Comparison of ENCODE assay signal across 9 cellular contexts in the genomic region with DNA sequence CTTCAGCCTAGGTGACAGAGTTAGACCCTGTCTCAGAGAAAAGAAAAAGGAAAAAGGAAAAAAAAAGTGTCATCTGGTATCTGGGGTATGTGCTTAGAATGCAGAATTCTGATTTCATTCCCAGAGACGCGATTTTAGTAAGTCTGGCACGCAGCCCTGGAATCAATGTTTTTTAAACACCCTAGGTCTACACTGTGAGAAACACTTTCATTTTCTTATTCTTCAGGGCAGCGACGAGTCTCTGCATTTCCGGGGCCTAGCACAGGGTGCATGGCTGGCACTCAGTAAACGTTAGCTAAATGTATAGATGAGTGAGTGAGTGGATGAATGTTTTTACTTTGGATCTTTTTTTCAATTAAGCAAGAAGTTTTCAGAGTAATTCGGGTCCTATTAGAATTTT.
A peak's percentile ranks its signal among the peaks of the same experiment; 100 is the strongest.
DNase-seq lines count a peak whose midpoint lies in the region; ATAC-seq and TF ChIP-seq lines count a peak whose summit lies in the region.
"Had no signal": no experiment of that assay in that cellular context is flagged by ENCODE, and none has a peak within 500 bp of the region (broad histone marks: within the 10 kb centered on the region; RNA-seq: fewer than 3 reads in every experiment).

No MANE protein-coding gene starts in this region.

- peaks cover 28% of the 10 kb centered on the region for H3K4me1 Mint-ChIP-seq in activated CD4-positive, alpha-beta T cell treated with anti-CD3 and anti-CD28 coated beads, Interleukin-2, amount 10 ng/mL, durations not matched to agents 7 days and 5 days
- H3K4me1 Mint-ChIP-seq in activated CD4-positive, alpha-beta memory T cell treated with anti-CD3 and anti-CD28 coated beads, Interleukin-2, amount 10 ng/mL, durations not matched to agents 7 days and 5 days, result peaks cover 17% of the 10 kb centered on the region

- WGBS in stomach, 5 donors, result 26 to 48% (median 41%) methylated on average over 8 of the region's 8 CpGs

- no peaks in the 10 kb centered on the region for H3K27me3 Mint-ChIP-seq in activated CD4-positive, alpha-beta T cell treated with anti-CD3 and anti-CD28 coated beads, Interleukin-2, amount 10 ng/mL, durations not matched to agents 7 days and 5 days
- no peaks in the 10 kb centered on the region for H3K27me3 Mint-ChIP-seq in activated CD4-positive, alpha-beta memory T cell treated with anti-CD3 and anti-CD28 coated beads, Interleukin-2, amount 10 ng/mL, durations not matched to agents 7 days and 5 days

- H3K4me3 Mint-ChIP-seq in activated CD4-positive, alpha-beta T cell treated with anti-CD3 and anti-CD28 coated beads, Interleukin-2, amount 10 ng/mL, durations not matched to agents 7 days and 5 days, result peak overlapping the region; percentile 35
- peak overlapping the region; percentile 49 for H3K4me3 Mint-ChIP-seq in activated CD4-positive, alpha-beta memory T cell treated with anti-CD3 and anti-CD28 coated beads, Interleukin-2, amount 10 ng/mL, durations not matched to agents 7 days and 5 days

- H3K27ac ChIP-seq in stomach, result peak overlapping the region in 1 of 5 donors; percentile 58

- no peaks in the 10 kb centered on the region for H3K9me3 ChIP-seq in stomach

- peaks cover 0 to 6% (median 0%) of the 10 kb centered on the region in 3 donors for H3K27me3 ChIP-seq in stomach

- no peak for DNase-seq in activated CD4-positive, alpha-beta T cell treated with anti-CD3 and anti-CD28 coated beads, Interleukin-2, amount 10 ng/mL, durations not matched to agents 7 days and 5 days
- no peak for DNase-seq in activated CD4-positive, alpha-beta T cell treated with anti-CD3 and anti-CD28 coated beads for 48 hours
- no peak for DNase-seq in activated CD4-positive, alpha-beta memory T cell treated with anti-CD3 and anti-CD28 coated beads, Interleukin-2, amount 10 ng/mL, durations not matched to agents 7 days and 5 days
- DNase-seq in hepatic stellate cell (ENCODE audit: low spot score), result peak; percentile 33
- no peak for DNase-seq in stomach
- no peak for DNase-seq in NCI-H446 (lab: John Stamatoyannopoulos, UW)
- DNase-seq: NCI-H1694 had no signal

- H3K36me3 Mint-ChIP-seq in activated CD4-positive, alpha-beta T cell treated with anti-CD3 and anti-CD28 coated beads, Interleukin-2, amount 10 ng/mL, durations not matched to agents 7 days and 5 days (ENCODE audit: low read depth), result no peaks in the 10 kb centered on the region
- H3K36me3 Mint-ChIP-seq in activated CD4-positive, alpha-beta memory T cell treated with anti-CD3 and anti-CD28 coated beads, Interleukin-2, amount 10 ng/mL, durations not matched to agents 7 days and 5 days (ENCODE audit: low read depth), result peaks cover 2% of the 10 kb centered on the region

- peak overlapping the region; percentile 62 for H3K27ac Mint-ChIP-seq in activated CD4-positive, alpha-beta T cell treated with anti-CD3 and anti-CD28 coated beads, Interleukin-2, amount 10 ng/mL, durations not matched to agents 7 days and 5 days
- H3K27ac Mint-ChIP-seq in activated CD4-positive, alpha-beta memory T cell treated with anti-CD3 and anti-CD28 coated beads, Interleukin-2, amount 10 ng/mL, durations not matched to agents 7 days and 5 days, result peak overlapping the region; percentile 5

- no peak for ATAC-seq in GM19467 (IDR thresholded peaks at IDR 0.05; ENCODE audit: unreplicated experiment)
- no peak for ATAC-seq in GM21619 (IDR thresholded peaks at IDR 0.05; ENCODE audit: unreplicated experiment)

- POLR2A ChIA-PET in activated CD4-positive, alpha-beta T cell treated with anti-CD3 and anti-CD28 coated beads, Interleukin-2, amount 10 ng/mL, durations not matched to agents 7 days and 5 days (lab: Charles Lee), result interaction anchor here (0.7 kb wide), 2 partner anchors 9 to 127 kb away, joined by 3 to 4 read pairs; no protein-coding TSS in a partner anchor
- POLR2A ChIA-PET in activated CD4-positive, alpha-beta memory T cell treated with anti-CD3 and anti-CD28 coated beads, Interleukin-2, amount 10 ng/mL, durations not matched to agents 7 days and 5 days (lab: Charles Lee), result no interaction called here

- CTCF ChIA-PET in activated CD4-positive, alpha-beta T cell treated with anti-CD3 and anti-CD28 coated beads, Interleukin-2, amount 10 ng/mL, durations not matched to agents 7 days and 5 days (lab: Charles Lee), result interaction anchor here (0.6 to 1.0 kb wide), 2 partner anchors 36 to 366 kb away, joined by 3 read pairs; no protein-coding TSS in a partner anchor
- CTCF ChIA-PET in activated CD4-positive, alpha-beta memory T cell treated with anti-CD3 and anti-CD28 coated beads, Interleukin-2, amount 10 ng/mL, durations not matched to agents 7 days and 5 days (lab: Charles Lee), result no interaction called here

- TF ChIP-seq EP300 in stomach (IDR thresholded peaks at IDR 0.05), result no peak

- no peaks in the 10 kb centered on the region for H3K36me3 ChIP-seq in stomach

- TF ChIP-seq CTCF in stomach (IDR thresholded peaks at IDR 0.05), result no peak

- no peaks in the 10 kb centered on the region for H3K9me3 Mint-ChIP-seq in activated CD4-positive, alpha-beta T cell treated with anti-CD3 and anti-CD28 coated beads, Interleukin-2, amount 10 ng/mL, durations not matched to agents 7 days and 5 days
- H3K9me3 Mint-ChIP-seq in activated CD4-positive, alpha-beta memory T cell treated with anti-CD3 and anti-CD28 coated beads, Interleukin-2, amount 10 ng/mL, durations not matched to agents 7 days and 5 days, result no peaks in the 10 kb centered on the region

- H3K4me3 ChIP-seq in stomach, result peak overlapping the region in 3 of 4 donors; percentile 1 to 22 (median 13)

- intact Hi-C loops in stomach (cut with DNase I; ENCODE audit: low total_unique reads), result no loop called here

- TF ChIP-seq POLR2A in stomach (IDR thresholded peaks at IDR 0.05), result no peak

- H3K4me1 ChIP-seq in stomach, result peaks cover 0 to 5% (median 0%) of the 10 kb centered on the region in 4 donors
